In genomic region chr14:74504412-74504811, GRCh38 we compare ENCODE assay signal across 18 cellular contexts.
"Had no signal": no experiment of that assay in that cellular context is flagged by ENCODE, and none has a peak within 500 bp of the region (broad histone marks: within the 10 kb centered on the region; RNA-seq: fewer than 3 reads in every experiment).

No MANE protein-coding gene starts in this region.

- H3K9me3 ChIP-seq: esophagus muscularis mucosa, gastrocnemius medialis, heart right ventricle, mucosa of descending colon, ovary, right atrium auricular region, sigmoid colon, suprapubic skin, thyroid gland had no signal

- ATAC-seq: gastrocnemius medialis; heart right ventricle; left lobe of liver; mucosa of descending colon; naive thymus-derived CD8-positive, alpha-beta T cell had no signal

- DNase-seq: effector memory CD4-positive, alpha-beta T cell; gastrocnemius medialis; heart right ventricle; hypothalamus; mammary epithelial cell; naive thymus-derived CD8-positive, alpha-beta T cell; nucleus accumbens; ovary; sigmoid colon; stimulated activated naive CD4-positive, alpha-beta T cell; thyroid gland had no signal

- H3K36me3 ChIP-seq: gastrocnemius medialis, ovary, sigmoid colon had no signal

- H3K4me1 ChIP-seq: gastrocnemius medialis had no signal

- H3K27me3 ChIP-seq: esophagus muscularis mucosa, gastrocnemius medialis, ovary, right atrium auricular region, sigmoid colon, suprapubic skin, thyroid gland had no signal

- H3K27ac ChIP-seq: epithelial cell of prostate, esophagus muscularis mucosa, gastrocnemius medialis, heart right ventricle, ovary, right atrium auricular region, sigmoid colon, skin epidermis, suprapubic skin had no signal

- H3K4me3 ChIP-seq: esophagus muscularis mucosa, gastrocnemius medialis, heart right ventricle, mucosa of descending colon, ovary, right atrium auricular region, sigmoid colon, skin epidermis, suprapubic skin, thyroid gland had no signal
